Comparison of ENCODE assay signal across 26 cellular contexts in the genomic region with DNA sequence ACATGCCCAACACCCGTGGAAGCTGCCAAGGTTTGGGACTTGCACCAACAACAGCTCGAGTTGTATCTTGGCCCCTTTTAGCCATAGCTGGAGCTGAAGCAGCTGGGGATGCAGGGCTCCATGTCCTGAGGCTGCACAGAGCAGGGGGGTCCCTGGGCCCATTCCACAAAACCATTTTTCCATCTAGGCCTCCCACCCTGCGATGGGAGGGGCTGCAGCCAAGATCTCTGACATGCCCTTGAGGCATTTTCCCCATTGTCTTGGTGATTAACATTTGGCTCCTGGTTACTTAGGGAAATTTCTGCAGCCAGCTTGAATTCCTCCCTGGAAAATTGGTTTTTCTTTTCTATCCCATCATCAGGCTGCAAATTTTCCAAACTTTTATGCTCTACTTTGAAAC.
"Had no signal": no experiment of that assay in that cellular context is flagged by ENCODE, and none has a peak within 500 bp of the region (broad histone marks: within the 10 kb centered on the region; RNA-seq: fewer than 3 reads in every experiment).

No MANE protein-coding gene starts in this region.

- H3K36me3 ChIP-seq: heart right ventricle, left ventricle myocardium inferior, pancreas, prostate gland, spleen, tibial nerve, uterus had no signal

- H3K4me1 ChIP-seq: heart right ventricle, left ventricle myocardium inferior, pancreas, prostate gland, spleen, tibial nerve, uterus had no signal

- H3K79me2 ChIP-seq: hepatocyte had no signal

- H3K4me3 Mint-ChIP-seq: naive thymus-derived CD4-positive, alpha-beta T cell; natural killer cell treated with Interleukin-12 subunit alpha and Interleukin-12 subunit beta and Interleukin-15 and Interleukin-18, amount 100 ng/mL, for 72 hours; stimulated activated effector memory CD8-positive, alpha-beta T cell treated with anti-CD3 and anti-CD28 coated beads, Interleukin-12 subunit alpha, Interleukin-12 subunit beta, amount 100 ng/mL, for 72 hours; stimulated activated naive CD8-positive, alpha-beta T cell treated with anti-CD3 and anti-CD28 coated beads, Interleukin-15, amount 100 ng/mL, for 72 hours; type B pancreatic cell had no signal

- H3K36me3 Mint-ChIP-seq: stimulated activated effector memory CD8-positive, alpha-beta T cell treated with anti-CD3 and anti-CD28 coated beads, Interleukin-12 subunit alpha, Interleukin-12 subunit beta, amount 100 ng/mL, for 72 hours; type B pancreatic cell had no signal

- ATAC-seq: heart right ventricle; mucosa of descending colon; naive thymus-derived CD4-positive, alpha-beta T cell; natural killer cell treated with Interleukin-12 subunit alpha and Interleukin-12 subunit beta and Interleukin-15 and Interleukin-18, amount 100 ng/mL, for 72 hours; pancreas; right cardiac atrium; sciatic nerve; stimulated activated effector memory CD8-positive, alpha-beta T cell treated with anti-CD3 and anti-CD28 coated beads, Interleukin-12 subunit alpha, Interleukin-12 subunit beta, amount 100 ng/mL, for 72 hours; stimulated activated naive CD8-positive, alpha-beta T cell treated with anti-CD3 and anti-CD28 coated beads, Interleukin-15, amount 100 ng/mL, for 72 hours had no signal

- H3K9me3 ChIP-seq: left ventricle myocardium inferior, pancreas, prostate gland, tibial nerve, uterus had no signal

- FAIRE-seq: pancreas had no signal

- H3K4me1 Mint-ChIP-seq: naive thymus-derived CD4-positive, alpha-beta T cell; stimulated activated effector memory CD8-positive, alpha-beta T cell treated with anti-CD3 and anti-CD28 coated beads, Interleukin-12 subunit alpha, Interleukin-12 subunit beta, amount 100 ng/mL, for 72 hours; stimulated activated naive CD8-positive, alpha-beta T cell treated with anti-CD3 and anti-CD28 coated beads, Interleukin-15, amount 100 ng/mL, for 72 hours had no signal

- H3K27me3 ChIP-seq: heart right ventricle, hepatocyte, pancreas, spleen, tibial nerve, uterus had no signal

- H3K27ac Mint-ChIP-seq: naive thymus-derived CD4-positive, alpha-beta T cell; natural killer cell treated with Interleukin-12 subunit alpha and Interleukin-12 subunit beta and Interleukin-15 and Interleukin-18, amount 100 ng/mL, for 72 hours; stimulated activated effector memory CD8-positive, alpha-beta T cell treated with anti-CD3 and anti-CD28 coated beads, Interleukin-12 subunit alpha, Interleukin-12 subunit beta, amount 100 ng/mL, for 72 hours; stimulated activated naive CD8-positive, alpha-beta T cell treated with anti-CD3 and anti-CD28 coated beads, Interleukin-15, amount 100 ng/mL, for 72 hours; type B pancreatic cell had no signal

- H3K4me2 ChIP-seq: hepatocyte had no signal

- H3K27ac ChIP-seq: heart right ventricle, hepatocyte, left ventricle myocardium inferior, pancreas, prostate gland, skin epidermis, spleen, tibial nerve, uterus had no signal

- H2AFZ ChIP-seq: hepatocyte had no signal

- DNase-seq: heart right ventricle; islet precursor cell; left ventricle myocardium inferior; midbrain; mucosa of descending colon; naive thymus-derived CD4-positive, alpha-beta T cell; nucleus accumbens; pancreas; posterior cingulate gyrus; retina; spleen; stimulated activated CD4-positive, alpha-beta T cell treated with anti-CD3 and anti-CD28 coated beads, Interleukin-4, amount 100 ng/mL, for 24 hours; stimulated activated naive CD4-positive, alpha-beta T cell treated with Interleukin-2 at 50 U/mL for 16 hours; stimulated activated naive CD8-positive, alpha-beta T cell treated with anti-CD3 and anti-CD28 coated beads, Interleukin-15, amount 100 ng/mL, for 72 hours; substantia nigra; uterus had no signal

- H3K27me3 Mint-ChIP-seq: naive thymus-derived CD4-positive, alpha-beta T cell; natural killer cell treated with Interleukin-12 subunit alpha and Interleukin-12 subunit beta and Interleukin-15 and Interleukin-18, amount 100 ng/mL, for 72 hours; stimulated activated naive CD8-positive, alpha-beta T cell treated with anti-CD3 and anti-CD28 coated beads, Interleukin-15, amount 100 ng/mL, for 72 hours; type B pancreatic cell had no signal

- H3K9me3 Mint-ChIP-seq: type B pancreatic cell had no signal

- H3K4me3 ChIP-seq: heart right ventricle, hepatocyte, left ventricle myocardium inferior, lung, mucosa of descending colon, pancreas, prostate gland, skin epidermis, spleen, tibial nerve, uterus had no signal
